14 cellular contexts compared by ENCODE assay signal in the genomic region with DNA sequence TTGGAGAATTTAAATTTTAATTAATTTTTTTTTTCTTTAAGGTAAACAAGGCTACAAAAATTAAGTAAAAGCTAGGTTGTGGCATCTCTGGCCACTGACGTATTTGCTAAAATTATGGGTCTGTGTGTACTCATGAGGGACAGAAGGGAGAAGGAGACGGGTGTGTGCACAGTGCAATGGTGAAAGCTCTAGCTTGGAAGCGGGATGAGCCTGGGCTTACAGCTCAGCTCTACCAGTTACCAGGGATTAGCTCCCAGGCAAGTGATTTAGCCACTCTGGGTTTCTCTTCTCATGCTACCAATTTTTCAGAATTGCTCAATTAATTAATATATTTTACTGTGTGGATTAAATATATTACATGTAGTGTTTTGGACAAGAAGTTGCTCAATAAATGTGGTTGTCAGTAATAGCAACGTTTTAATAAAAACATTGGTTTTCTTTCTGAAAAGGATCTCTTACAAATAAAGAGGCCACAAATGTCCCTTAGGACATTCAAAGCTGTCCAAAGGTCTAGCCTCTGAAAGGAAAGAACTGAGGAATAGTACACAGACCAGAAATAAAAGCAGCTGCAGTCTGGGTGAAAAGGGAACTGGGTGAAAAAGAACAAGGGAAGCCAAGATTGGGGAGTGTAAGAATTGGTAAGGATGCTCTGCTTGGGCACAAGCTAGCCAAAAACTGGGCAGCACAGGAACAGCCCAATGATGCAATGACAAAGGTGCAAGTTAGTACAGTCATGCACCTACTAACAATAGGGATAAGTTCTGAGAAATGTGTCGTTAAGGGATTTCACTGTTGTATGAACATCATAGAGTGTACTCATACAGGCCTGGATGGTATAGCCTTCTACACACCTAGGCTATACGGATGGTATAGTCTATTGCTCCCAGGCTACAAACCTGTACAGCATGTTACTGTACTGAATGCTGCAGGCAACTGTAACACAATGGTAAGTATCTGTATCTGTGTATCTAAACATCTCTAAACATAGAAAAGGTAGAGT.
"Had no signal": no experiment of that assay in that cellular context is flagged by ENCODE, and none has a peak within 500 bp of the region (broad histone marks: within the 10 kb centered on the region; RNA-seq: fewer than 3 reads in every experiment).

No MANE protein-coding gene starts in this region.

- H3K4me3 Mint-ChIP-seq: activated CD4-positive, alpha-beta T cell treated with anti-CD3 and anti-CD28 coated beads, Interleukin-2, amount 10 ng/mL, durations not matched to agents 24 days and 14 days; activated naive CD4-positive, alpha-beta T cell treated with anti-CD3 and anti-CD28 coated beads for 36 hours; nephron had no signal

- H3K27ac ChIP-seq: esophagus muscularis mucosa, foreskin keratinocyte, left lung, pancreas, tibial artery had no signal

- H3K27me3 ChIP-seq: esophagus muscularis mucosa, foreskin keratinocyte, left lung, pancreas, tibial artery had no signal

- DNase-seq: activated CD4-positive, alpha-beta T cell treated with anti-CD3 and anti-CD28 coated beads, Interleukin-2, amount 10 ng/mL, durations not matched to agents 24 days and 14 days; activated naive CD4-positive, alpha-beta T cell treated with anti-CD3 and anti-CD28 coated beads for 36 hours; cerebellar nuclear complex; dermis blood vessel endothelial cell; foreskin keratinocyte; head of caudate nucleus; left lung; mesenchymal stem cell; pancreas; small intestine; T-helper 9 cell; tibial artery had no signal

- H3K27ac Mint-ChIP-seq: activated CD4-positive, alpha-beta T cell treated with anti-CD3 and anti-CD28 coated beads, Interleukin-2, amount 10 ng/mL, durations not matched to agents 24 days and 14 days; activated naive CD4-positive, alpha-beta T cell treated with anti-CD3 and anti-CD28 coated beads for 36 hours had no signal

- H3K9me3 Mint-ChIP-seq: activated CD4-positive, alpha-beta T cell treated with anti-CD3 and anti-CD28 coated beads, Interleukin-2, amount 10 ng/mL, durations not matched to agents 24 days and 14 days; activated naive CD4-positive, alpha-beta T cell treated with anti-CD3 and anti-CD28 coated beads for 36 hours; nephron had no signal

- H3K4me1 Mint-ChIP-seq: activated CD4-positive, alpha-beta T cell treated with anti-CD3 and anti-CD28 coated beads, Interleukin-2, amount 10 ng/mL, durations not matched to agents 24 days and 14 days; nephron had no signal

- H3K4me3 ChIP-seq: esophagus muscularis mucosa, left lung, pancreas, tibial artery had no signal

- H3K9me3 ChIP-seq: esophagus muscularis mucosa, left lung, pancreas, tibial artery had no signal

- ATAC-seq: foreskin keratinocyte, left lung, pancreas had no signal

- H3K4me1 ChIP-seq: foreskin keratinocyte, pancreas had no signal
